8 cellular contexts compared by ENCODE assay signal in the genomic region with DNA sequence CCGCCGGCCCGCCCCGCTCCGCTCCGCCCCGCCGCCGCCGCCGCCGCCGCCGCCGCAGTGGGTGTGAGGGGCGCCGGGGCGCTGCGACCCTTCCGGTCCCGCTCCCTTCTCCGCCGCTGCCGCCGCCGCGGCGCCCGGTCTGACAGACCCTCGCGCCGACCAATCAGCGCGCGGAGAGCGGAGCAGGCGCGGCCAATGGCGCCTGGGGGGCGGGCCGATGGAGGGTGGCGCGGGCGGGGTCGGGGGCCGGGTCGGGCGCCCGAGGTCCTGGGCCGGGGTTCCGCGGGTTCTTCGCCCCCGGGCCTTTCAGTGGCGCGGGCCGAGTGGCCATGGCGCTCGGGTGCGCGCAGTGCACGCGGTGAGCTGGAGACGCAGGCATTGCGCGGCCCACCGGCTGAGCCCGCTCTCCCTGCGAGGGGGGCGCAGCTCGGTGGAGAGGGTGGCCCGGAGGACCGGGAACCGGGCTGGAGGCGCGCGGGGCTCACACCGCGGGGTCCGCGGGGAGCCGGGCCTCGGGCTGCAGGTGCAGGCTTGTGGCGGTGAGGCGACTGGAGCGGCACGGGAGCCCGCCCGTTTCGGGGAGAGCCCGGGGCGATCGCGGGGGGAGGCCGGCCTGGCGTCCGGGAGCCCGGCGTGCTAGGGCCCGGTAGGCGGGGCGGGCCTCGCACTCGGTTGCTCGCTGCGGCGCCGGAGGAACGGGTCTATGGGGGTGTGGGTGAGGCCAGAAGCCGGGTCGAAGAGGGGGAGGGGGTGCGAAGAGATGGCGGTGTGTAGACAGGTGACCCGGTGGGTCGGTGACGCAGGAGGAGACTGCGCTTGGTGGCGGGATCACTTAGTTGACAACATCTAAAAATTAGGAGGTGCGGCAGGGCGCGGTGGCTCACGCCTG. TPM values are rescaled to one million over a fixed set of nuclear protein-coding genes. Genes with fewer than 3 reads are reported as not detected.
A peak's percentile ranks its signal among the peaks of the same experiment; 100 is the strongest.
DNase-seq lines count a peak whose midpoint lies in the region; ATAC-seq and TF ChIP-seq lines count a peak whose summit lies in the region.

A gene (minus strand): TSS at position 141 of the 889 bp plus-strand sequence. CDS start 11,522 bp downstream, outside the sequence.

- intact Hi-C loops in OCI-LY7 (cut with micrococcal nuclease; ENCODE audit: unreplicated experiment) = loop anchor here (5.0 kb wide), 1 partner anchor 385 kb away; a partner anchor contains a TSS

- CTCF ChIA-PET in OCI-LY7 (lab: Charles Lee; ENCODE audit: unreplicated experiment) = interaction anchor here (1.8 kb wide), 1 partner anchor 23 kb away, joined by 7 read pairs; no protein-coding TSS in a partner anchor

- H3K27me3 ChIP-seq in HL-60 (ENCODE audit: insufficient read depth, poor library complexity, severe bottlenecking) (no peaks in the 10 kb centered on the region), mucosa of stomach (ENCODE audit: control insufficient read depth, insufficient read depth, low read length) (no peaks in the 10 kb centered on the region)

- no peaks in the 10 kb centered on the region for H3K9me2 ChIP-seq in OCI-LY7 (ENCODE audit: insufficient read depth, low read length)

- H3K27ac ChIP-seq in HL-60 (replicated peaks) (peak within 1 kb of the TSS; percentile 51), OCI-LY7 (ENCODE audit: low read depth, low read length, poor library complexity, severe bottlenecking) (peak within 1 kb of the TSS; percentile 76)

- H3K36me3 ChIP-seq in OCI-LY7 (ENCODE audit: insufficient read depth, low read length) = peaks cover 27% of the 10 kb centered on the region
- H3K36me3 ChIP-seq in mucosa of stomach (ENCODE audit: control insufficient read depth, insufficient read depth, low read length) = no peaks in the 10 kb centered on the region

- H3K9ac ChIP-seq in mucosa of stomach (ENCODE audit: low read length) = peak within 1 kb of the TSS; percentile 74

- peak; percentile 83 for ATAC-seq in GM19463 (IDR thresholded peaks at IDR 0.05; ENCODE audit: unreplicated experiment)

- no TSS peak for BruUV-seq in OCI-LY7 (replicated peaks; lab: Mats Ljungman, UMichigan)

- peaks cover 33% of the 10 kb centered on the region for H3K4me1 ChIP-seq in OCI-LY7 (ENCODE audit: insufficient read depth, low read length, poor library complexity, severe bottlenecking)
- peaks cover 31% of the 10 kb centered on the region for H3K4me1 ChIP-seq in mucosa of stomach (ENCODE audit: control insufficient read depth, insufficient read depth, low read length)

- peaks cover 35% of the 10 kb centered on the region for H3K79me2 ChIP-seq in OCI-LY7 (ENCODE audit: insufficient read depth, low read depth, low read length)

- H3K9me3 ChIP-seq in OCI-LY7 (ENCODE audit: low read length) (no peaks in the 10 kb centered on the region), mucosa of stomach (ENCODE audit: control insufficient read depth, low read length) (no peaks in the 10 kb centered on the region)

- TF ChIP-seq CTCF in HL-60 (IDR thresholded peaks at IDR 0.05; ENCODE audit: insufficient read depth, low read length) = no peak
- TF ChIP-seq CTCF in OCI-LY7 (conservative IDR thresholded peaks at IDR 0.05; ENCODE audit: low read length) = 0 out of 2 replicates have a peak, but pooled peaks have one; percentile 13

- H3K4me3 ChIP-seq in HL-60 (replicated peaks; ENCODE audit: insufficient read depth, low read length) (peak within 1 kb of the TSS; percentile 83), OCI-LY7 (ENCODE audit: low read depth, low read length, poor library complexity, severe bottlenecking) (peak within 1 kb of the TSS; percentile 75), mucosa of stomach (ENCODE audit: low read length) (peak within 1 kb of the TSS; percentile 42)

- POLR2A ChIA-PET in OCI-LY7 (lab: Charles Lee) = no interaction called here

- DNase-seq in COLO829 (ENCODE audit: low spot score) = peak; percentile 26
- peak; percentile 70 to 75 for DNase-seq in HL-60 (ENCODE audit: low read depth in 1 of 2, low spot score in 1 of 2)
- peak; percentile 93 for DNase-seq in OCI-LY7 (ENCODE audit: low spot score)
- peak; percentile 82 for DNase-seq in activated T-cell treated with anti-CD3 and anti-CD28 coated beads for 48 hours (ENCODE audit: low read depth)
- DNase-seq in erythroblast (lab: John Stamatoyannopoulos, UW) = peak; percentile 88 to 93
- DNase-seq in stimulated activated CD8-positive, alpha-beta memory T cell treated with anti-CD3 and anti-CD28 coated beads, Interleukin-4, amount 100 ng/mL, for 48 hours = peak; percentile 85

- H3K4me2 ChIP-seq in OCI-LY7 (ENCODE audit: low read length) = peak within 1 kb of the TSS; percentile 96

- peaks cover 19% of the 10 kb centered on the region; the same call in 1 of the 2 replicates for H4K20me1 ChIP-seq in OCI-LY7 (ENCODE audit: insufficient read depth, low read length)

- H2AFZ ChIP-seq in OCI-LY7 (ENCODE audit: low read length) = peak within 1 kb of the TSS; percentile 47

- no peak for TF ChIP-seq POLR2A in erythroblast (IDR thresholded peaks at IDR 0.05; ENCODE audit: low read length)

RNA-seq across cellular contexts. Expression of the gene that starts here (rescaled TPM):
- 19.9 and 21.8 TPM in 2 replicates for total RNA-seq in OCI-LY7 (2014; rRNA removed; shearing (Covaris generic))
- 42.1 and 45.7 TPM in 2 replicates for total RNA-seq in OCI-LY7 (2022)

Comparison
In these comparisons a context has a peak if more than half of its experiments do, and no peak if none do; other contexts are left out.
1. Peak in every context shown above with its lines: DNase-seq, ATAC-seq, H3K4me3 ChIP-seq and H3K27ac ChIP-seq.
2. DNase-seq: peak in every context shown above with its lines; median percentile 93 in OCI-LY7; 90 in erythroblast; 85 in stimulated activated CD8-positive, alpha-beta memory T cell treated with anti-CD3 and anti-CD28 coated beads, Interleukin-4, amount 100 ng/mL, for 48 hours; 82 in activated T-cell treated with anti-CD3 and anti-CD28 coated beads for 48 hours; 72 in HL-60; 26 in COLO829.